In genomic region chr16:68396481-68396880, GRCh38 we compare ENCODE assay signal across 9 cellular contexts. TPM values are rescaled to one million over a fixed set of nuclear protein-coding genes. Genes with fewer than 3 reads are reported as not detected.
DNase-seq lines count a peak whose midpoint lies in the region; ATAC-seq and TF ChIP-seq lines count a peak whose summit lies in the region.
"Had no signal": no experiment of that assay in that cellular context is flagged by ENCODE, and none has a peak within 500 bp of the region (broad histone marks: within the 10 kb centered on the region; RNA-seq: fewer than 3 reads in every experiment).

No MANE protein-coding gene starts in this region.

- DNase-seq in CD4-positive, alpha-beta memory T cell: peak; percentile 51 to 73 (median 68)
- peak; percentile 43 for DNase-seq in HCEC 1CT
- peak; percentile 55 for DNase-seq in WERI-Rb-1
- DNase-seq in dermis blood vessel endothelial cell: peak; percentile 78
- DNase-seq in neural progenitor cell (ENCODE audit: low spot score): peak; percentile 41
- DNase-seq in T1000 (lab: John Stamatoyannopoulos, UW): no peak
- no peak for DNase-seq in putamen (ENCODE audit: low spot score)

- H3K4me3 ChIP-seq in CD4-positive, alpha-beta memory T cell (ENCODE audit: low read length in 2 of 2): no peak overlapping the region
- H3K4me3 ChIP-seq in WERI-Rb-1 (ENCODE audit: low read depth, low read length) (no peak overlapping the region), neural progenitor cell (no peak overlapping the region)
- H3K4me3 ChIP-seq: skin epidermis had no signal

- no peak overlapping the region for H3K4me2 ChIP-seq in neural progenitor cell

- ATAC-seq in HG02610 (IDR thresholded peaks at IDR 0.05; ENCODE audit: unreplicated experiment): no peak

- TF ChIP-seq CTCF in WERI-Rb-1 (IDR thresholded peaks at IDR 0.05; ENCODE audit: low read depth, low read length) (peak; percentile 67), neural progenitor cell (IDR thresholded peaks at IDR 0.05) (peak; percentile 26)

- H4K20me1 ChIP-seq in neural progenitor cell (ENCODE audit: low read depth): no peaks in the 10 kb centered on the region

- POLR2A ChIA-PET in CD4-positive, alpha-beta memory T cell (lab: Charles Lee; ENCODE audit: partially characterized antibody): interaction anchor here (0.6 to 2.8 kb wide), 8 partner anchors 11 to 114 kb away, joined by 3 to 22 read pairs (median 4); partner anchors contain the start of gene SMPD3

- H3K9ac ChIP-seq in neural progenitor cell: no peak overlapping the region

- no peaks in the 10 kb centered on the region for H3K79me2 ChIP-seq in neural progenitor cell (ENCODE audit: low read depth)

- no peak overlapping the region for H3K27ac ChIP-seq in CD4-positive, alpha-beta memory T cell (ENCODE audit: low read depth, low read length)
- H3K27ac ChIP-seq in WERI-Rb-1: no peak overlapping the region
- no peak overlapping the region for H3K27ac ChIP-seq in neural progenitor cell
- H3K27ac ChIP-seq: skin epidermis had no signal

- CTCF ChIA-PET in CD4-positive, alpha-beta memory T cell (lab: Charles Lee; ENCODE audit: partially characterized antibody): interaction anchor here (0.7 to 14.6 kb wide), 46 partner anchors 8 to 404 kb away, joined by 3 to 414 read pairs (median 4); partner anchors contain the start of gene SMPD3

- peaks cover 0 to 1% of the 10 kb centered on the region in 2 donors for H3K27me3 Mint-ChIP-seq in CD4-positive, alpha-beta memory T cell
- peaks cover 7% of the 10 kb centered on the region for H3K27me3 Mint-ChIP-seq in neural progenitor cell (ENCODE audit: insufficient read depth, low read depth)

- peaks cover 29% of the 10 kb centered on the region for H3K4me1 ChIP-seq in CD4-positive, alpha-beta memory T cell (ENCODE audit: insufficient read depth, low read length)
- peaks cover 16% of the 10 kb centered on the region for H3K4me1 ChIP-seq in neural progenitor cell

- H3K9me3 ChIP-seq in CD4-positive, alpha-beta memory T cell (ENCODE audit: control insufficient read depth in 1 of 2, low read length in 2 of 2): no peaks in the 10 kb centered on the region
- H3K9me3 ChIP-seq in WERI-Rb-1 (ENCODE audit: severe bottlenecking) (no peaks in the 10 kb centered on the region), neural progenitor cell (ENCODE audit: low read depth) (no peaks in the 10 kb centered on the region)

- peaks cover 10 to 37% (median 22%) of the 10 kb centered on the region in 4 donors for H3K4me1 Mint-ChIP-seq in CD4-positive, alpha-beta memory T cell
- H3K4me1 Mint-ChIP-seq in neural progenitor cell: peaks cover 16% of the 10 kb centered on the region

- no peaks in the 10 kb centered on the region for H3K9me3 Mint-ChIP-seq in CD4-positive, alpha-beta memory T cell
- H3K9me3 Mint-ChIP-seq in neural progenitor cell: no peaks in the 10 kb centered on the region

- no peak overlapping the region for H2AFZ ChIP-seq in neural progenitor cell (replicated peaks)

- H3K27me3 ChIP-seq in CD4-positive, alpha-beta memory T cell (ENCODE audit: insufficient read depth, low read length): no peaks in the 10 kb centered on the region
- no peaks in the 10 kb centered on the region for H3K27me3 ChIP-seq in WERI-Rb-1 (ENCODE audit: insufficient read depth, low read depth, severe bottlenecking)
- H3K27me3 ChIP-seq in neural progenitor cell: no peaks in the 10 kb centered on the region

- H3K27ac Mint-ChIP-seq in CD4-positive, alpha-beta memory T cell: peak overlapping the region in 5 of 7 donors; percentile 48 to 92 (median 64)
- no peak overlapping the region for H3K27ac Mint-ChIP-seq in neural progenitor cell

- intact Hi-C loops in CD4-positive, alpha-beta memory T cell (cut with micrococcal nuclease): loop anchor here (1.0 to 2.0 kb wide), 4 partner anchors 22 to 124 kb away; partner anchors contain the start of gene SMPD3

- H3K36me3 ChIP-seq in CD4-positive, alpha-beta memory T cell (ENCODE audit: insufficient read depth, low read length): no peaks in the 10 kb centered on the region
- H3K36me3 ChIP-seq in WERI-Rb-1 (no peaks in the 10 kb centered on the region), neural progenitor cell (no peaks in the 10 kb centered on the region)

- H3F3A ChIP-seq in neural progenitor cell (ENCODE audit: low read depth): no peaks in the 10 kb centered on the region

- H3K36me3 Mint-ChIP-seq in CD4-positive, alpha-beta memory T cell: no peaks in the 10 kb centered on the region
- H3K36me3 Mint-ChIP-seq in neural progenitor cell: no peaks in the 10 kb centered on the region

- peak overlapping the region in 1 of 8 donors; percentile 34 for H3K4me3 Mint-ChIP-seq in CD4-positive, alpha-beta memory T cell
- H3K4me3 Mint-ChIP-seq in neural progenitor cell: no peak overlapping the region

RNA-seq across cellular contexts. Expression of gene SMPD3, which starts 51.8 kb away (rescaled TPM):
- total RNA-seq in CD4-positive, alpha-beta memory T cell: 1 to 10 TPM in 1 of 2 experiments, under 1 TPM in 1; 0.75 to 3.1 TPM
- under 1 TPM; 0.63 to 0.99 TPM for polyA plus RNA-seq in CD4-positive, alpha-beta memory T cell
- total RNA-seq in dermis blood vessel endothelial cell: 0.14 and 0.17 TPM in 2 replicates
- 1.4 TPM in 1 of 2 replicates, not detected in the other for total RNA-seq in neural progenitor cell (ENCODE audit: low replicate concordance)

Comparison
In these comparisons a context has a peak if more than half of its experiments do, and no peak if none do; other contexts are left out.
1. DNase-seq: peak in CD4-positive, alpha-beta memory T cell (5 of 5), HCEC 1CT (single experiment), WERI-Rb-1 (single experiment), dermis blood vessel endothelial cell (single experiment) and neural progenitor cell (single experiment); none in T1000 (single experiment) and putamen (single experiment).